ENCODE assay signal across 1 cellular context in genomic region chr16:30371248-30371816, GRCh38.
TF ChIP-seq lines count a peak whose summit lies in the region.

No MANE protein-coding gene starts in this region.

TF ChIP-seq in endothelial cell of umbilical vein, 7 proteins besides CTCF, POLR2A, EP300 and RAD21:
- TF ChIP-seq POLR2AphosphoS5 (IDR thresholded peaks at IDR 0.05; ENCODE audit: insufficient read depth, low read depth, low read length) (peak; percentile 58), JUN (IDR thresholded peaks at IDR 0.05; ENCODE audit: borderline replicate concordance, insufficient read depth, insufficient read length, low read depth) (no peak)
